19 cellular contexts compared by ENCODE assay signal in the genomic region with DNA sequence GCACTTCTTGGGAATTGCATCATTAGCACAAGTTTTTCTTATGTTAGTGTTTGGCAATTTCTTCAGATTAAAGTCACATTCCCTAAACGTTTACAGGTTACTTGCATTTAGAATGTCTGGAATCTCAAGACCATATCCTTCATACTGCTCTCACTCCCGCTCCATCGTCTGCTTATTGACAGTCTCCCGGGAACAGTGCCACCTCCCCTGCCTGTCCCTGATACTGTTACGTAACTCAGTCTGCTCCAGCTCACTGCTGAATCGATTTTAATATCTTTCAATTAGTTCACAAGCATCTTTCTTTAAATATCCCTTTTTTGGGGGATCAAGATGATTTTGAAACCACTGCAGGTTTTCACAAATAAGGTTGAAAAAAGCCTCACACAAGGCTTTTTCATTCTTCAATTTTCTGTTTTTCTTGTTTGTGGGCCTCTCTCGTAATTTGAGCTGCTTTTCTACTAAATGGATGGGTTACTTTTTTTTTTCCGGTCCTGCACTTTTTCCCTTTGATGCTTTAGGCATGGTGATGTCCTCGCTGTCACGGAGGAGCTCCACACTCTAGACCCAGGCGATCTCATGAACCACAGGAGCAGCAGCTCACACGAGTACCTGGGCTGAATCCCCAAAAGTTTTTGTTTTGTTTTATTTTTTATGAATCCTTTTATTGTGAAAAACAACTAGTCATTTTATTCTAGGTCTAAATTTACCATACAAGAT. TPM values are rescaled to one million over a fixed set of nuclear protein-coding genes. Genes with fewer than 3 reads are reported as not detected.
DNase-seq lines count a peak whose midpoint lies in the region; ATAC-seq, FAIRE-seq and TF ChIP-seq lines count a peak whose summit lies in the region.
"Had no signal": no experiment of that assay in that cellular context is flagged by ENCODE, and none has a peak within 500 bp of the region (broad histone marks: within the 10 kb centered on the region; RNA-seq: fewer than 3 reads in every experiment).

No MANE protein-coding gene starts in this region.

- FAIRE-seq in H1 (lab: Jason Lieb, UNC): peak; percentile 19

- H3K4ac ChIP-seq in H1 (replicated peaks; ENCODE audit: insufficient read length, low read depth, low read length): no peak overlapping the region
- H3K4ac ChIP-seq in neuronal stem cell (ENCODE audit: low read length): no peak overlapping the region

- peaks cover 7% of the 10 kb centered on the region; the same call in 1 of the 2 replicates for H3K4me1 Mint-ChIP-seq in HFFc6 (ENCODE audit: low read depth)
- H3K4me1 Mint-ChIP-seq in activated CD4-positive, alpha-beta T cell treated with anti-CD3 and anti-CD28 coated beads, Interleukin-2, amount 10 ng/mL, durations not matched to agents 24 days and 14 days: no peaks in the 10 kb centered on the region
- H3K4me1 Mint-ChIP-seq: mesothelial cell of epicardium had no signal

- H3K27ac ChIP-seq in H1 (ENCODE audit: low read depth, low read length): no peak overlapping the region
- no peak overlapping the region for H3K27ac ChIP-seq in neuronal stem cell (replicated peaks; ENCODE audit: low read length)
- H3K27ac ChIP-seq in lower lobe of right lung: no peak overlapping the region
- H3K27ac ChIP-seq: BLaER1 treated with 17β-estradiol and CSF1 and Interleukin-3, amounts not matched to agents 10 nM and 100 nM; brain microvascular endothelial cell; gastrocnemius medialis; neutrophil; thoracic aorta had no signal

- no peak overlapping the region for H2BK120ac ChIP-seq in H1 (replicated peaks; ENCODE audit: low read depth, low read length)
- H2BK120ac ChIP-seq in neuronal stem cell (ENCODE audit: low read depth, low read length): no peak overlapping the region

- H2AFZ ChIP-seq in H1 (ENCODE audit: low read length): 0 out of 2 replicates have a peak overlapping the region, but pooled peaks have one; percentile 49
- peak overlapping the region; percentile 27 for H2AFZ ChIP-seq in neuronal stem cell (ENCODE audit: low read length)

- H2BK15ac ChIP-seq in H1 (ENCODE audit: low read length) (no peak overlapping the region), neuronal stem cell (ENCODE audit: low read length) (no peak overlapping the region)

- DNase-seq in ELR (ENCODE audit: low read depth) (peak; percentile 19), HFFc6 (no peak), H1 (ENCODE audit: low read depth in 1 of 2, low spot score in 2 of 2) (no peak), neuronal stem cell (ENCODE audit: low spot score) (no peak), DMS153 treated with DMSO at 0.1 percent for 48 hours (lab: John Stamatoyannopoulos, UW; ENCODE audit: unreplicated experiment) (no peak), lower lobe of right lung (no peak)
- DNase-seq in activated CD4-positive, alpha-beta T cell treated with anti-CD3 and anti-CD28 coated beads, Interleukin-2, amount 10 ng/mL, durations not matched to agents 24 days and 14 days: no peak
- DNase-seq: activated CD4-positive, alpha-beta T cell treated with anti-CD3 and anti-CD28 coated beads for 48 hours; activated naive CD4-positive, alpha-beta T cell treated with anti-CD3 and anti-CD28 coated beads, Interleukin-2, amount 50 U/mL, for 16 hours; brain microvascular endothelial cell; gastrocnemius medialis; NCI-H1048; NCI-H226; SIG-M5; stimulated activated CD4-positive, alpha-beta T cell treated with anti-CD3 and anti-CD28 coated beads, Interleukin-2, amount 100 ng/mL, for 48 hours had no signal

- H3K79me2 ChIP-seq in H1 (ENCODE audit: control insufficient read depth in 1 of 2, insufficient read depth in 2 of 2, low read length in 2 of 2): no peaks in the 10 kb centered on the region

- no peak for ATAC-seq in lower lobe of right lung
- ATAC-seq: gastrocnemius medialis had no signal

- CTCF ChIA-PET in H1 (lab: Charles Lee; ENCODE audit: partially characterized antibody): interaction anchor here (0.6 to 1.1 kb wide), 2 partner anchors 49 to 128 kb away, joined by 3 read pairs; no protein-coding TSS in a partner anchor

- H3K36me3 ChIP-seq in H1 (ENCODE audit: control insufficient read depth in 2 of 4, insufficient read depth in 4 of 4, low read length in 3 of 4) (no peaks in the 10 kb centered on the region), neuronal stem cell (replicated peaks in 1 of 2; ENCODE audit: control insufficient read depth in 2 of 2, insufficient read depth in 2 of 2, low read length in 2 of 2) (no peaks in the 10 kb centered on the region), lower lobe of right lung (no peaks in the 10 kb centered on the region)
- H3K36me3 ChIP-seq: BLaER1 treated with 17β-estradiol and CSF1 and Interleukin-3, amounts not matched to agents 10 nM and 100 nM; brain microvascular endothelial cell; gastrocnemius medialis; neutrophil; thoracic aorta had no signal

- H3K4me2 ChIP-seq in H1 (ENCODE audit: insufficient read depth in 1 of 2, low read depth in 2 of 2, low read length in 2 of 2): peak overlapping the region; percentile 32 to 57; a peak in 3 of 4 replicates
- no peak overlapping the region for H3K4me2 ChIP-seq in neuronal stem cell (ENCODE audit: insufficient read depth, low read length, poor library complexity, severe bottlenecking)
- H3K4me2 ChIP-seq: BLaER1 treated with 17β-estradiol and CSF1 and Interleukin-3, amounts not matched to agents 10 nM and 100 nM had no signal

- H4K20me1 ChIP-seq in H1 (replicated peaks in 1 of 2; ENCODE audit: control insufficient read depth in 1 of 2, insufficient read depth in 2 of 2, low read length in 2 of 2): no peaks in the 10 kb centered on the region
- H4K20me1 ChIP-seq: BLaER1 treated with 17β-estradiol and CSF1 and Interleukin-3, amounts not matched to agents 10 nM and 100 nM had no signal

- H3K9me3 ChIP-seq in H1 (ENCODE audit: insufficient read depth in 2 of 2, low read depth in 1 of 2, low read length in 1 of 2) (peaks cover 5 to 9% of the 10 kb centered on the region in 2 experiments; a peak in 3 of 4 replicates), neuronal stem cell (replicated peaks in 1 of 2; ENCODE audit: control insufficient read depth in 2 of 2, insufficient read depth in 1 of 2, low read depth in 1 of 2, low read length in 2 of 2) (no peaks in the 10 kb centered on the region), lower lobe of right lung (no peaks in the 10 kb centered on the region)
- H3K9me3 ChIP-seq: gastrocnemius medialis, neutrophil, thoracic aorta had no signal

- H2BK12ac ChIP-seq in H1 (ENCODE audit: low read depth, low read length) (no peak overlapping the region), neuronal stem cell (ENCODE audit: low read length) (no peak overlapping the region)

- H3K18ac ChIP-seq in H1 (ENCODE audit: extremely low read depth, low read length) (no peak overlapping the region), neuronal stem cell (ENCODE audit: low read length) (no peak overlapping the region)

- H3K4me1 ChIP-seq in H1 (replicated peaks in 1 of 4; ENCODE audit: control insufficient read depth in 3 of 4, insufficient read depth in 4 of 4, low read length in 3 of 4) (no peaks in the 10 kb centered on the region; a peak in 1 of 7 replicates), neuronal stem cell (ENCODE audit: control insufficient read depth in 2 of 2, insufficient read depth in 1 of 2, low read depth in 1 of 2, low read length in 2 of 2) (no peaks in the 10 kb centered on the region), lower lobe of right lung (no peaks in the 10 kb centered on the region)
- H3K4me1 ChIP-seq: BLaER1 treated with 17β-estradiol and CSF1 and Interleukin-3, amounts not matched to agents 10 nM and 100 nM; gastrocnemius medialis had no signal

- TF ChIP-seq POLR2A in H1 (IDR thresholded peaks at IDR 0.05; ENCODE audit: control extremely low read depth in 1 of 2, low read depth in 2 of 2, low read length in 2 of 2): no peak

- POLR2A ChIA-PET in H1 (lab: Charles Lee; ENCODE audit: partially characterized antibody): no interaction called here

- no peak overlapping the region for H3K9ac ChIP-seq in H1 (replicated peaks in 1 of 4; ENCODE audit: extremely low read depth in 1 of 4, low read depth in 3 of 4, low read length in 3 of 4)
- H3K9ac ChIP-seq in neuronal stem cell (ENCODE audit: low read depth, low read length, poor library complexity): no peak overlapping the region
- H3K9ac ChIP-seq: BLaER1 treated with 17β-estradiol and CSF1 and Interleukin-3, amounts not matched to agents 10 nM and 100 nM had no signal

- no peak overlapping the region for H3K14ac ChIP-seq in H1 (ENCODE audit: insufficient read length)
- H3K14ac ChIP-seq in neuronal stem cell (ENCODE audit: low read length): no peak overlapping the region

- no peaks in the 10 kb centered on the region for H3K27me3 ChIP-seq in H1 (replicated peaks in 1 of 4; ENCODE audit: control insufficient read depth in 3 of 4, extremely low read depth in 1 of 4, insufficient read depth in 3 of 4, low read length in 3 of 4)
- H3K27me3 ChIP-seq in neuronal stem cell (ENCODE audit: control insufficient read depth in 3 of 3, insufficient read depth in 3 of 3, low read depth in 1 of 3, low read length in 3 of 3): no peaks in the 10 kb centered on the region
- no peaks in the 10 kb centered on the region for H3K27me3 ChIP-seq in lower lobe of right lung (ENCODE audit: low read depth)
- H3K27me3 ChIP-seq: BLaER1 treated with 17β-estradiol and CSF1 and Interleukin-3, amounts not matched to agents 10 nM and 100 nM; brain microvascular endothelial cell; gastrocnemius medialis; neutrophil had no signal

- no peaks in the 10 kb centered on the region for H3K9me3 Mint-ChIP-seq in HFFc6
- no peaks in the 10 kb centered on the region for H3K9me3 Mint-ChIP-seq in activated CD4-positive, alpha-beta T cell treated with anti-CD3 and anti-CD28 coated beads, Interleukin-2, amount 10 ng/mL, durations not matched to agents 24 days and 14 days

- H2BK5ac ChIP-seq in H1 (ENCODE audit: low read depth, low read length) (no peak overlapping the region), neuronal stem cell (ENCODE audit: low read length) (no peak overlapping the region)

- no peak overlapping the region for H2AK5ac ChIP-seq in H1 (ENCODE audit: low read depth, low read length)
- H2AK5ac ChIP-seq in neuronal stem cell (ENCODE audit: low read depth, low read length): no peak overlapping the region

- no peak for TF ChIP-seq EP300 in H1 (IDR thresholded peaks at IDR 0.05; ENCODE audit: borderline replicate concordance in 1 of 2, low read depth in 2 of 2, low read length in 2 of 2)

- 46% methylated on average over 12 of the region's 12 CpGs; no CpG with 5 or more reads in 1 of the 2 experiments for WGBS in H1 (ENCODE audit: extremely low coverage in 1 of 2, insufficient coverage in 1 of 2, insufficient read length in 1 of 2, insufficient replicate concordance in 2 of 2, low coverage in 1 of 2, low lambda C conversion rate in 2 of 2, missing lambda C conversion rate in 1 of 2), 2 experiments
- no CpG with 5 or more reads among the region's 12 CpGs for WGBS in neuronal stem cell (ENCODE audit: extremely low coverage in 2 of 2, insufficient read length in 2 of 2, insufficient replicate concordance in 1 of 2), 2 donors

- no peak for TF ChIP-seq CTCF in HFFc6 (IDR thresholded peaks at IDR 0.05)
- no peak for TF ChIP-seq CTCF in H1 (IDR thresholded peaks at IDR 0.05; ENCODE audit: control extremely low read depth in 1 of 3, insufficient read depth in 1 of 3, low read depth in 1 of 3, low read length in 3 of 3)
- TF ChIP-seq CTCF in lower lobe of right lung (IDR thresholded peaks at IDR 0.05): no peak

- no peak overlapping the region for H3K27ac Mint-ChIP-seq in HFFc6
- H3K27ac Mint-ChIP-seq in activated CD4-positive, alpha-beta T cell treated with anti-CD3 and anti-CD28 coated beads, Interleukin-2, amount 10 ng/mL, durations not matched to agents 24 days and 14 days: no peak overlapping the region
- H3K27ac Mint-ChIP-seq: mesothelial cell of epicardium had no signal

- H3K27me3 Mint-ChIP-seq in HFFc6 (ENCODE audit: insufficient read depth): peaks cover 5% of the 10 kb centered on the region
- H3K27me3 Mint-ChIP-seq in activated CD4-positive, alpha-beta T cell treated with anti-CD3 and anti-CD28 coated beads, Interleukin-2, amount 10 ng/mL, durations not matched to agents 24 days and 14 days: peaks cover 10% of the 10 kb centered on the region

- H4K8ac ChIP-seq in H1 (ENCODE audit: extremely low read depth, insufficient read depth, low read length) (no peak overlapping the region), neuronal stem cell (ENCODE audit: low read depth, low read length) (no peak overlapping the region)

- H4K5ac ChIP-seq in H1 (ENCODE audit: insufficient read length, low read depth, low read length): no peak overlapping the region

- H3K23me2 ChIP-seq in H1 (ENCODE audit: low read depth, low read length): no peaks in the 10 kb centered on the region

- H3K79me1 ChIP-seq in H1 (ENCODE audit: low read depth, low read length) (no peaks in the 10 kb centered on the region), neuronal stem cell (ENCODE audit: low read depth, low read length) (no peaks in the 10 kb centered on the region)

- H3K4me3 Mint-ChIP-seq in HFFc6: peak overlapping the region; percentile 24
- no peak overlapping the region for H3K4me3 Mint-ChIP-seq in activated CD4-positive, alpha-beta T cell treated with anti-CD3 and anti-CD28 coated beads, Interleukin-2, amount 10 ng/mL, durations not matched to agents 24 days and 14 days
- H3K4me3 Mint-ChIP-seq: mesothelial cell of epicardium had no signal

- no peak overlapping the region for H3K23ac ChIP-seq in H1 (ENCODE audit: insufficient read length)
- no peak overlapping the region for H3K23ac ChIP-seq in neuronal stem cell (ENCODE audit: low read depth, low read length, poor library complexity)

- no peak overlapping the region for H2BK20ac ChIP-seq in H1 (ENCODE audit: low read length)

- intact Hi-C loops in activated CD4-positive, alpha-beta T cell treated with anti-CD3 and anti-CD28 coated beads, Interleukin-2, amount 10 ng/mL, durations not matched to agents 24 days and 14 days (cut with micrococcal nuclease): no loop called here
- intact Hi-C loops in lower lobe of right lung (cut with DNase I): no loop called here

- H3K36me3 Mint-ChIP-seq in HFFc6 (ENCODE audit: low read depth): no peaks in the 10 kb centered on the region
- no peaks in the 10 kb centered on the region for H3K36me3 Mint-ChIP-seq in activated CD4-positive, alpha-beta T cell treated with anti-CD3 and anti-CD28 coated beads, Interleukin-2, amount 10 ng/mL, durations not matched to agents 24 days and 14 days (ENCODE audit: low read depth)
- H3K36me3 Mint-ChIP-seq: mesothelial cell of epicardium had no signal

- no peak for TF ChIP-seq RAD21 in H1 (IDR thresholded peaks at IDR 0.05 in 1 of 2, conservative IDR thresholded peaks at IDR 0.05 in 1 of 2; ENCODE audit: low read depth in 2 of 2, low read length in 2 of 2)

- H3K56ac ChIP-seq in H1 (replicated peaks; ENCODE audit: insufficient read length, low read depth, low read length): no peak overlapping the region

- no peak overlapping the region for H4K91ac ChIP-seq in H1 (replicated peaks; ENCODE audit: insufficient read length, low read length)
- H4K91ac ChIP-seq in neuronal stem cell (ENCODE audit: low read depth, low read length, poor library complexity): no peak overlapping the region

- H3K4me3 ChIP-seq in H1 (ENCODE audit: extremely low read depth in 1 of 4, insufficient read depth in 2 of 4, low read depth in 3 of 4, low read length in 4 of 4) (peak overlapping the region in 1 of 4 experiments; percentile 32; a peak in 1 of 8 replicates), neuronal stem cell (ENCODE audit: low read length in 2 of 2) (no peak overlapping the region), lower lobe of right lung (no peak overlapping the region)
- H3K4me3 ChIP-seq: BLaER1 treated with 17β-estradiol and CSF1 and Interleukin-3, amounts not matched to agents 10 nM and 100 nM; gastrocnemius medialis; thoracic aorta had no signal

RNA-seq across cellular contexts. Expression of a gene that starts 48.0 kb away (rescaled TPM):
- total RNA-seq in HFFc6 (2021; fragmentation: NEBNext Ultra II Directional; extraction: Animal tissue kit (Norgen Biotek cat#: 25700)): under 1 TPM in 4 of 6 experiments, not detected in 2; 0.12 to 0.75 (median 0.36) TPM
- 0.38 and 0.69 TPM in 2 replicates for total RNA-seq in H1 (2021; fragmentation: NEBNext Ultra II Directional; extraction: Animal tissue kit (Norgen Biotek cat#: 25700))
- 0.08 and 0.39 TPM in 2 replicates for polyA plus RNA-seq in H1 (2011; rRNA removed)
- 0.28 TPM for polyA plus RNA-seq in H1 (2011; cell fraction: cytosol; rRNA removed)
- polyA plus RNA-seq in H1 (2011; cell fraction: nucleus; rRNA removed): 0.34 TPM
- 0.13 to 0.77 TPM (median 0.39 TPM) in 4 replicates for polyA plus RNA-seq in H1 (2012, experiment 1 of 2)
- not detected for polyA plus RNA-seq in H1 (2012, experiment 2 of 2)
- polyA plus RNA-seq in H1 (2013, experiment 1 of 2): 0.20 TPM
- polyA plus RNA-seq in H1 (2013, experiment 2 of 2): 0.26 TPM
- polyA minus RNA-seq in H1 (2011; rRNA and poly(A)+ RNA removed): 0.25 and 1.2 TPM in 2 replicates
- not detected for polyA minus RNA-seq in H1 (2011; cell fraction: cytosol; rRNA and poly(A)+ RNA removed)
- 0.90 TPM for polyA minus RNA-seq in H1 (2011; cell fraction: nucleus; rRNA and poly(A)+ RNA removed)
- polyA plus RNA-seq in neuronal stem cell (2013, experiment 1 of 2): 1.8 TPM
- polyA plus RNA-seq in neuronal stem cell (2013, experiment 2 of 2): 2.4 TPM
- not detected in 2 replicates for total RNA-seq in activated CD4-positive, alpha-beta T cell treated with anti-CD3 and anti-CD28 coated beads, Interleukin-2, amount 10 ng/mL, durations not matched to agents 24 days and 14 days
- not detected for total RNA-seq in lower lobe of right lung
- total RNA-seq: gastrocnemius medialis, mesothelial cell of epicardium, thoracic aorta had no signal
